In genomic region chr22:23835773-23836144, GRCh38 we compare ENCODE assay signal across 14 cellular contexts. TPM values are rescaled to one million over a fixed set of nuclear protein-coding genes. Genes with fewer than 3 reads are reported as not detected.
A peak's percentile ranks its signal among the peaks of the same experiment; 100 is the strongest.
DNase-seq lines count a peak whose midpoint lies in the region; ATAC-seq and TF ChIP-seq lines count a peak whose summit lies in the region.
"Had no signal": no experiment of that assay in that cellular context is flagged by ENCODE, and none has a peak within 500 bp of the region (broad histone marks: within the 10 kb centered on the region; RNA-seq: fewer than 3 reads in every experiment).

No MANE protein-coding gene starts in this region.

- whole genome bisulfite sequencing in GM23248 (ENCODE audit: low coverage in 1 of 2, low lambda C conversion rate in 2 of 2, missing lambda C conversion rate in 2 of 2), 2 experiments = 71 to 75% methylated on average over 9 of the region's 9 CpGs

- in situ Hi-C loops in GM23248 (cut with MboI) = no loop called here

- H3K4me2 ChIP-seq in neural progenitor cell = no peak overlapping the region
- H3K4me2 ChIP-seq in GM23248 (ENCODE audit: unreplicated experiment) = no peak overlapping the region

- ATAC-seq in thoracic aorta (ENCODE audit: insufficient number of reproducible peaks, low FRiP score, low read depth) = no peak
- ATAC-seq: effector memory CD8-positive, alpha-beta T cell; gastroesophageal sphincter; natural killer cell treated with Interleukin-12 subunit alpha and Interleukin-12 subunit beta and Interleukin-15 and Interleukin-18, amount 100 ng/mL, for 72 hours had no signal

- H3K9me3 ChIP-seq in thoracic aorta (no peaks in the 10 kb centered on the region), neural progenitor cell (ENCODE audit: low read depth) (no peaks in the 10 kb centered on the region), GM23248 (ENCODE audit: low read depth) (no peaks in the 10 kb centered on the region)
- H3K9me3 ChIP-seq: gastroesophageal sphincter had no signal

- H3K4me1 Mint-ChIP-seq in brain (peaks cover 36% of the 10 kb centered on the region), neural progenitor cell (peaks cover 26% of the 10 kb centered on the region)

- H3K36me3 ChIP-seq in thoracic aorta (peaks cover 6% of the 10 kb centered on the region), neural progenitor cell (no peaks in the 10 kb centered on the region), GM23248 (ENCODE audit: low read depth) (no peaks in the 10 kb centered on the region)

- H3K9ac ChIP-seq in neural progenitor cell (no peak overlapping the region), GM23248 (no peak overlapping the region)

- no peak overlapping the region for H3K4me3 ChIP-seq in thoracic aorta
- no peak overlapping the region for H3K4me3 ChIP-seq in neural progenitor cell
- no peak overlapping the region for H3K4me3 ChIP-seq in GM23248
- H3K4me3 ChIP-seq: gastroesophageal sphincter had no signal

- H2AFZ ChIP-seq in neural progenitor cell (replicated peaks) (no peak overlapping the region), GM23248 (no peak overlapping the region)

- DNase-seq in activated effector memory CD4-positive, alpha-beta T cell treated with anti-CD3 and anti-CD28 coated beads, Interleukin-2, amount 50 U/mL, for 16 hours = peak; percentile 39
- no peak for DNase-seq in activated effector memory CD4-positive, alpha-beta T cell treated with Interleukin-2 at 50 U/mL for 16 hours
- peak; percentile 81 for DNase-seq in mesenteric fat pad (ENCODE audit: low spot score)
- DNase-seq in thoracic aorta (ENCODE audit: low spot score) = no peak
- DNase-seq in neural progenitor cell (ENCODE audit: low spot score) = no peak
- DNase-seq in GM23248 = no peak
- no peak for DNase-seq in DMS 273 (lab: John Stamatoyannopoulos, UW; ENCODE audit: unreplicated experiment)
- DNase-seq: DMS153; effector memory CD8-positive, alpha-beta T cell; islet precursor cell; NCI-H446 had no signal

- H3K4me1 ChIP-seq in thoracic aorta (ENCODE audit: control insufficient read depth in 1 of 2, low read depth in 2 of 2) (peaks cover 38 to 64% of the 10 kb centered on the region in 2 donors), neural progenitor cell (peaks cover 11% of the 10 kb centered on the region), GM23248 (ENCODE audit: insufficient read depth) (no peaks in the 10 kb centered on the region)

- H4K20me1 ChIP-seq in neural progenitor cell (ENCODE audit: low read depth) = peaks cover 50% of the 10 kb centered on the region
- no peaks in the 10 kb centered on the region for H4K20me1 ChIP-seq in GM23248 (ENCODE audit: insufficient read depth)

- H3F3A ChIP-seq in neural progenitor cell (ENCODE audit: low read depth) (peaks cover 24% of the 10 kb centered on the region), GM23248 (ENCODE audit: insufficient read depth) (no peaks in the 10 kb centered on the region)

- peaks cover 6% of the 10 kb centered on the region for H3K27me3 Mint-ChIP-seq in brain
- peaks cover 11% of the 10 kb centered on the region for H3K27me3 Mint-ChIP-seq in neural progenitor cell (ENCODE audit: insufficient read depth, low read depth)
- H3K27me3 Mint-ChIP-seq: effector memory CD8-positive, alpha-beta T cell; natural killer cell treated with Interleukin-12 subunit alpha and Interleukin-12 subunit beta and Interleukin-15 and Interleukin-18, amount 100 ng/mL, for 72 hours had no signal

- H3K9me2 ChIP-seq in GM23248 (ENCODE audit: insufficient read depth) = no peaks in the 10 kb centered on the region

- peak overlapping the region in 3 of 5 experiments; percentile 17 to 53 (median 38) for H3K27ac Mint-ChIP-seq in brain
- no peak overlapping the region for H3K27ac Mint-ChIP-seq in neural progenitor cell
- H3K27ac Mint-ChIP-seq: natural killer cell treated with Interleukin-12 subunit alpha and Interleukin-12 subunit beta and Interleukin-15 and Interleukin-18, amount 100 ng/mL, for 72 hours had no signal

- H3K9me3 Mint-ChIP-seq in brain = peaks cover 0 to 7% (median 0%) of the 10 kb centered on the region in 5 experiments
- H3K9me3 Mint-ChIP-seq in neural progenitor cell = no peaks in the 10 kb centered on the region
- H3K9me3 Mint-ChIP-seq: effector memory CD8-positive, alpha-beta T cell; natural killer cell treated with Interleukin-12 subunit alpha and Interleukin-12 subunit beta and Interleukin-15 and Interleukin-18, amount 100 ng/mL, for 72 hours had no signal

- TF ChIP-seq CTCF in brain (conservative IDR thresholded peaks at IDR 0.05) = no peak
- no peak for TF ChIP-seq CTCF in thoracic aorta (IDR thresholded peaks at IDR 0.05)
- TF ChIP-seq CTCF in neural progenitor cell (IDR thresholded peaks at IDR 0.05) = no peak

- H3K4me3 Mint-ChIP-seq in brain (no peak overlapping the region), neural progenitor cell (no peak overlapping the region)
- H3K4me3 Mint-ChIP-seq: natural killer cell treated with Interleukin-12 subunit alpha and Interleukin-12 subunit beta and Interleukin-15 and Interleukin-18, amount 100 ng/mL, for 72 hours had no signal

- H3K27me3 ChIP-seq in thoracic aorta (replicated peaks; ENCODE audit: insufficient read depth) = no peaks in the 10 kb centered on the region
- peaks cover 10% of the 10 kb centered on the region for H3K27me3 ChIP-seq in neural progenitor cell
- H3K27me3 ChIP-seq in GM23248 (replicated peaks; ENCODE audit: insufficient read depth) = no peaks in the 10 kb centered on the region
- H3K27me3 ChIP-seq: gastroesophageal sphincter had no signal

- peak overlapping the region; percentile 48 to 56 for H3K27ac ChIP-seq in thoracic aorta
- no peak overlapping the region for H3K27ac ChIP-seq in neural progenitor cell
- no peak overlapping the region for H3K27ac ChIP-seq in GM23248

- no peaks in the 10 kb centered on the region for H3K79me2 ChIP-seq in neural progenitor cell (ENCODE audit: low read depth)
- peaks cover 18% of the 10 kb centered on the region for H3K79me2 ChIP-seq in GM23248 (ENCODE audit: insufficient read depth)

- H3K36me3 Mint-ChIP-seq in brain (peaks cover 11% of the 10 kb centered on the region), neural progenitor cell (peaks cover 10% of the 10 kb centered on the region)
- H3K36me3 Mint-ChIP-seq: natural killer cell treated with Interleukin-12 subunit alpha and Interleukin-12 subunit beta and Interleukin-15 and Interleukin-18, amount 100 ng/mL, for 72 hours had no signal

RNA-seq across cellular contexts. Expression of gene DERL3, which starts 3.0 kb away (rescaled TPM):
- polyA plus RNA-seq in brain (ENCODE audit: insufficient read depth, low read depth, low replicate concordance) (3.1 TPM), GM23248 (2016; fragmentation: Nextera tagmentation; extraction: Ambion mirVana) (0.73 and 0.76 TPM in 2 replicates)
- total RNA-seq in mesenteric fat pad (1.4 TPM), thoracic aorta (1 to 10 TPM; 2.5 to 3.0 TPM), neural progenitor cell (ENCODE audit: low replicate concordance) (1.1 and 7.7 TPM in 2 replicates)
- total RNA-seq in GM23248 (2014; rRNA removed; shearing (Covaris generic)) = 1.2 and 2.3 TPM in 2 replicates

RNA-seq across cellular contexts. Expression of gene SLC2A11, which starts 21.9 kb away (rescaled TPM):
- polyA plus RNA-seq in brain (ENCODE audit: insufficient read depth, low read depth, low replicate concordance) (21.1 TPM), GM23248 (2016; fragmentation: Nextera tagmentation; extraction: Ambion mirVana) (5.7 and 6.1 TPM in 2 replicates)
- total RNA-seq in mesenteric fat pad (8.4 TPM), thoracic aorta (10 to 100 TPM in 1 of 2 donors, 1 to 10 TPM in 1; 9.2 to 25.5 TPM), neural progenitor cell (ENCODE audit: low replicate concordance) (3.8 and 12.1 TPM in 2 replicates)
- 8.5 and 16.6 TPM in 2 replicates for total RNA-seq in GM23248 (2014; rRNA removed; shearing (Covaris generic))

RNA-seq across cellular contexts. Expression of gene SMARCB1, which starts 49.0 kb away (rescaled TPM):
- polyA plus RNA-seq in brain (ENCODE audit: insufficient read depth, low read depth, low replicate concordance) = 231 TPM
- 70.7 TPM for total RNA-seq in mesenteric fat pad
- 10 to 100 TPM; 43.5 to 50.0 TPM for total RNA-seq in thoracic aorta
- total RNA-seq in neural progenitor cell (ENCODE audit: low replicate concordance) = 151 and 170 TPM in 2 replicates
- 34.9 and 63.9 TPM in 2 replicates for total RNA-seq in GM23248 (2014; rRNA removed; shearing (Covaris generic))
- polyA plus RNA-seq in GM23248 (2016; fragmentation: Nextera tagmentation; extraction: Ambion mirVana) = 85.2 and 85.4 TPM in 2 replicates

RNA-seq across cellular contexts. Expression of gene MIF, which starts 58.4 kb away (rescaled TPM):
- polyA plus RNA-seq in brain (ENCODE audit: insufficient read depth, low read depth, low replicate concordance) (583 TPM), GM23248 (2016; fragmentation: Nextera tagmentation; extraction: Ambion mirVana) (2,233 and 2,246 TPM in 2 replicates)
- total RNA-seq in mesenteric fat pad (319 TPM), thoracic aorta (100 to 1,000 TPM; 152 to 157 TPM), neural progenitor cell (ENCODE audit: low replicate concordance) (132 and 552 TPM in 2 replicates)
- 262 and 335 TPM in 2 replicates for total RNA-seq in GM23248 (2014; rRNA removed; shearing (Covaris generic))

Comparison
In these comparisons a context has a peak if more than half of its experiments do, and no peak if none do; other contexts are left out.
1. DNase-seq: peak in activated effector memory CD4-positive, alpha-beta T cell treated with anti-CD3 and anti-CD28 coated beads, Interleukin-2, amount 50 U/mL, for 16 hours (single experiment) and mesenteric fat pad (single experiment); none in activated effector memory CD4-positive, alpha-beta T cell treated with Interleukin-2 at 50 U/mL for 16 hours (single experiment), thoracic aorta (single experiment), neural progenitor cell (single experiment), GM23248 (single experiment) and DMS 273 (single experiment).
2. H3K27ac ChIP-seq: peak in thoracic aorta (2 of 2); none in neural progenitor cell (single experiment) and GM23248 (single experiment).